ENCODE assay signal across 8 cellular contexts in genomic region chr2:99140860-99141109, GRCh38. TPM values are rescaled to one million over a fixed set of nuclear protein-coding genes. Genes with fewer than 3 reads are reported as not detected.
DNase-seq lines count a peak whose midpoint lies in the region; ATAC-seq lines count a peak whose summit lies in the region.

No MANE protein-coding gene starts in this region.

- H3K79me2 ChIP-seq in ACC112 (ENCODE audit: control insufficient read depth, insufficient read depth, low read length, unreplicated experiment): no peaks in the 10 kb centered on the region

- POLR2A ChIA-PET in activated CD4-positive, alpha-beta memory T cell treated with anti-CD3 and anti-CD28 coated beads, Interleukin-2, amount 10 ng/mL, durations not matched to agents 7 days and 5 days (lab: Charles Lee): interaction anchor here (0.8 to 3.3 kb wide), 8 partner anchors 12 to 532 kb away, joined by 3 to 32 read pairs (median 4); partner anchors contain the start of genes EIF5B, LIPT1, MITD1 and MRPL30

- H3K4me3 ChIP-seq in ACC112 (ENCODE audit: low read depth, low read length) (peak overlapping the region; percentile 87), right cardiac atrium (ENCODE audit: low read length) (peak overlapping the region; percentile 72)

- peaks cover 23% of the 10 kb centered on the region for H3K4me1 Mint-ChIP-seq in activated CD4-positive, alpha-beta memory T cell treated with anti-CD3 and anti-CD28 coated beads, Interleukin-2, amount 10 ng/mL, durations not matched to agents 7 days and 5 days
- no peaks in the 10 kb centered on the region for H3K4me1 Mint-ChIP-seq in stimulated activated effector memory CD8-positive, alpha-beta T cell treated with anti-CD3 and anti-CD28 coated beads, Interleukin-12 subunit alpha, Interleukin-12 subunit beta, amount 100 ng/mL, for 72 hours

- H3K27me3 Mint-ChIP-seq in activated CD4-positive, alpha-beta memory T cell treated with anti-CD3 and anti-CD28 coated beads, Interleukin-2, amount 10 ng/mL, durations not matched to agents 7 days and 5 days: peaks cover 9% of the 10 kb centered on the region

- H3K27ac ChIP-seq in ACC112 (ENCODE audit: low read depth, low read length) (no peak overlapping the region), right cardiac atrium (ENCODE audit: low read length) (peak overlapping the region; percentile 21)

- peak; percentile 11 for ATAC-seq in GM18858 (IDR thresholded peaks at IDR 0.05; ENCODE audit: unreplicated experiment)
- peak; percentile 26 for ATAC-seq in HG03159 (IDR thresholded peaks at IDR 0.05; ENCODE audit: unreplicated experiment)
- peak; percentile 69 to 73 for ATAC-seq in right cardiac atrium
- ATAC-seq in stimulated activated effector memory CD8-positive, alpha-beta T cell treated with anti-CD3 and anti-CD28 coated beads, Interleukin-12 subunit alpha, Interleukin-12 subunit beta, amount 100 ng/mL, for 72 hours: peak; percentile 57

- H3K27ac Mint-ChIP-seq in activated CD4-positive, alpha-beta memory T cell treated with anti-CD3 and anti-CD28 coated beads, Interleukin-2, amount 10 ng/mL, durations not matched to agents 7 days and 5 days: peak overlapping the region; percentile 85
- peak overlapping the region; percentile 94 for H3K27ac Mint-ChIP-seq in stimulated activated effector memory CD8-positive, alpha-beta T cell treated with anti-CD3 and anti-CD28 coated beads, Interleukin-12 subunit alpha, Interleukin-12 subunit beta, amount 100 ng/mL, for 72 hours

- intact Hi-C loops in right cardiac atrium (cut with DNase I): no loop called here

- H3K27me3 ChIP-seq in ACC112 (ENCODE audit: insufficient read depth, low read length): peaks cover 6% of the 10 kb centered on the region; the same call in 1 of the 2 replicates
- H3K27me3 ChIP-seq in right cardiac atrium (ENCODE audit: control insufficient read depth, insufficient read depth): no peaks in the 10 kb centered on the region

- H3K9me3 Mint-ChIP-seq in activated CD4-positive, alpha-beta memory T cell treated with anti-CD3 and anti-CD28 coated beads, Interleukin-2, amount 10 ng/mL, durations not matched to agents 7 days and 5 days: no peaks in the 10 kb centered on the region
- no peaks in the 10 kb centered on the region for H3K9me3 Mint-ChIP-seq in stimulated activated effector memory CD8-positive, alpha-beta T cell treated with anti-CD3 and anti-CD28 coated beads, Interleukin-12 subunit alpha, Interleukin-12 subunit beta, amount 100 ng/mL, for 72 hours

- H3K36me3 ChIP-seq in ACC112 (ENCODE audit: insufficient read depth, low read length): no peaks in the 10 kb centered on the region

- under 1% methylated on average over 21 of the region's 21 CpGs for WGBS in right cardiac atrium

- H3K4me3 Mint-ChIP-seq in activated CD4-positive, alpha-beta memory T cell treated with anti-CD3 and anti-CD28 coated beads, Interleukin-2, amount 10 ng/mL, durations not matched to agents 7 days and 5 days: peak overlapping the region; percentile 97
- peak overlapping the region; percentile 96 for H3K4me3 Mint-ChIP-seq in stimulated activated effector memory CD8-positive, alpha-beta T cell treated with anti-CD3 and anti-CD28 coated beads, Interleukin-12 subunit alpha, Interleukin-12 subunit beta, amount 100 ng/mL, for 72 hours

- H3K4me1 ChIP-seq in ACC112 (ENCODE audit: control insufficient read depth, insufficient read depth, low read length, unreplicated experiment) (no peaks in the 10 kb centered on the region), right cardiac atrium (ENCODE audit: control insufficient read depth, insufficient read depth, low read length) (no peaks in the 10 kb centered on the region)

- H2AFZ ChIP-seq in ACC112 (ENCODE audit: low read length, unreplicated experiment): peak overlapping the region; percentile 48

- CTCF ChIA-PET in activated CD4-positive, alpha-beta memory T cell treated with anti-CD3 and anti-CD28 coated beads, Interleukin-2, amount 10 ng/mL, durations not matched to agents 7 days and 5 days (lab: Charles Lee): interaction anchor here (0.8 to 2.0 kb wide), 6 partner anchors 9 to 56 kb away, joined by 3 to 8 read pairs (median 4); partner anchors contain the start of genes LIPT1, MITD1, MRPL30 and TSGA10

- no peaks in the 10 kb centered on the region for H3K9me3 ChIP-seq in right cardiac atrium (ENCODE audit: control insufficient read depth, low read length)

- DNase-seq in activated CD4-positive, alpha-beta memory T cell treated with anti-CD3 and anti-CD28 coated beads, Interleukin-2, amount 10 ng/mL, durations not matched to agents 7 days and 5 days: no peak
- DNase-seq in right cardiac atrium (no peak), activated gamma-delta T cell treated with Interleukin-2 at 50 U/mL for 16 hours (no peak), COLO829 (ENCODE audit: low spot score) (no peak)
- DNase-seq in stimulated activated effector memory CD8-positive, alpha-beta T cell treated with anti-CD3 and anti-CD28 coated beads, Interleukin-12 subunit alpha, Interleukin-12 subunit beta, amount 100 ng/mL, for 72 hours (ENCODE audit: low spot score in 2 of 2): no peak

- H3K36me3 Mint-ChIP-seq in activated CD4-positive, alpha-beta memory T cell treated with anti-CD3 and anti-CD28 coated beads, Interleukin-2, amount 10 ng/mL, durations not matched to agents 7 days and 5 days (ENCODE audit: low read depth): peaks cover 3% of the 10 kb centered on the region
- H3K36me3 Mint-ChIP-seq in stimulated activated effector memory CD8-positive, alpha-beta T cell treated with anti-CD3 and anti-CD28 coated beads, Interleukin-12 subunit alpha, Interleukin-12 subunit beta, amount 100 ng/mL, for 72 hours: peaks cover 11% of the 10 kb centered on the region

RNA-seq across cellular contexts. Expression of gene C2orf15, which starts 0.7 kb away (rescaled TPM):
- total RNA-seq in activated CD4-positive, alpha-beta memory T cell treated with anti-CD3 and anti-CD28 coated beads, Interleukin-2, amount 10 ng/mL, durations not matched to agents 7 days and 5 days: under 1 TPM; 0.18 to 0.35 TPM
- under 1 TPM in 2 of 4 donors, not detected in 2; 0.18 to 0.43 TPM for total RNA-seq in right cardiac atrium
- 0.25 TPM for polyA plus RNA-seq in right cardiac atrium

RNA-seq across cellular contexts. Expression of gene TSGA10, which starts 14.0 kb away (rescaled TPM):
- total RNA-seq in activated CD4-positive, alpha-beta memory T cell treated with anti-CD3 and anti-CD28 coated beads, Interleukin-2, amount 10 ng/mL, durations not matched to agents 7 days and 5 days: 1 to 10 TPM; 3.7 to 5.4 TPM
- 1 to 10 TPM; 4.2 to 5.2 (median 4.7) TPM for total RNA-seq in right cardiac atrium
- 2.5 TPM for polyA plus RNA-seq in right cardiac atrium

RNA-seq across cellular contexts. Expression of gene LIPT1, which starts 14.0 kb away (rescaled TPM):
- total RNA-seq in activated CD4-positive, alpha-beta memory T cell treated with anti-CD3 and anti-CD28 coated beads, Interleukin-2, amount 10 ng/mL, durations not matched to agents 7 days and 5 days: 1 to 10 TPM; 6.7 to 7.3 TPM
- 10 to 100 TPM in 1 of 4 donors, 1 to 10 TPM in 3; 5.8 to 10.0 (median 7.1) TPM for total RNA-seq in right cardiac atrium
- 12.4 TPM for polyA plus RNA-seq in right cardiac atrium

RNA-seq across cellular contexts. Expression of gene MITD1, which starts 40.1 kb away (rescaled TPM):
- total RNA-seq in activated CD4-positive, alpha-beta memory T cell treated with anti-CD3 and anti-CD28 coated beads, Interleukin-2, amount 10 ng/mL, durations not matched to agents 7 days and 5 days: 10 to 100 TPM; 63.3 to 67.3 TPM
- total RNA-seq in right cardiac atrium: 10 to 100 TPM; 10.4 to 20.6 (median 12.0) TPM
- polyA plus RNA-seq in right cardiac atrium: 22.4 TPM

RNA-seq across cellular contexts. Expression of gene MRPL30, which starts 40.2 kb away (rescaled TPM):
- total RNA-seq in activated CD4-positive, alpha-beta memory T cell treated with anti-CD3 and anti-CD28 coated beads, Interleukin-2, amount 10 ng/mL, durations not matched to agents 7 days and 5 days: 10 to 100 TPM; 21.1 to 22.2 TPM
- 10 to 100 TPM; 21.3 to 29.6 (median 27.1) TPM for total RNA-seq in right cardiac atrium
- polyA plus RNA-seq in right cardiac atrium: 24.2 TPM

Comparison
In these comparisons a context has a peak if more than half of its experiments do, and no peak if none do; other contexts are left out.
1. ATAC-seq: peak in every context shown above with its lines; median percentile 71 in right cardiac atrium; 57 in stimulated activated effector memory CD8-positive, alpha-beta T cell treated with anti-CD3 and anti-CD28 coated beads, Interleukin-12 subunit alpha, Interleukin-12 subunit beta, amount 100 ng/mL, for 72 hours; 26 in HG03159; 11 in GM18858.